29 cellular contexts compared by ENCODE assay signal in genomic region chr5:87184544-87184943, GRCh38.
"Had no signal": no experiment of that assay in that cellular context is flagged by ENCODE, and none has a peak within 500 bp of the region (broad histone marks: within the 10 kb centered on the region; RNA-seq: fewer than 3 reads in every experiment).

No MANE protein-coding gene starts in this region.

- H3K27me3 Mint-ChIP-seq: stimulated activated naive B cell treated with anti-CD40 and anti-IgM and Interleukin-4, amounts not matched to agents 10 μg/mL and 1 μg/mL and 100 μg/mL, for 72 hours had no signal

- H3K27ac Mint-ChIP-seq: immature natural killer cell; mesothelial cell of epicardium; naive B cell; natural killer cell; nephron progenitor cell; stimulated activated naive B cell treated with anti-CD40 and anti-IgM and Interleukin-4, amounts not matched to agents 10 μg/mL and 1 μg/mL and 100 μg/mL, for 72 hours had no signal

- H3K27ac ChIP-seq: left lung, lower lobe of right lung, pancreas, prostate gland, skin epidermis, stomach, testis, thyroid gland, transverse colon, upper lobe of left lung, vagina had no signal

- H3K4me3 ChIP-seq: left lung, lower lobe of right lung, pancreas, prostate gland, skin epidermis, stomach, testis, thyroid gland, transverse colon, upper lobe of left lung, vagina had no signal

- FAIRE-seq: islet of Langerhans, kidney, pancreas had no signal

- H3K36me3 ChIP-seq: left lung, lower lobe of right lung, pancreas, prostate gland, stomach, thyroid gland, transverse colon, upper lobe of left lung, vagina had no signal

- H3K4me1 Mint-ChIP-seq: nephron progenitor cell had no signal

- H3K9me3 Mint-ChIP-seq: immature natural killer cell; mesothelial cell of epicardium; naive B cell; natural killer cell; nephron progenitor cell; stimulated activated naive B cell treated with anti-CD40 and anti-IgM and Interleukin-4, amounts not matched to agents 10 μg/mL and 1 μg/mL and 100 μg/mL, for 72 hours had no signal

- H3K9me3 ChIP-seq: left lung, lower lobe of right lung, pancreas, prostate gland, stomach, testis, thyroid gland, transverse colon, upper lobe of left lung, vagina had no signal

- H3K4me3 Mint-ChIP-seq: immature natural killer cell; mesothelial cell of epicardium; naive B cell; natural killer cell; nephron progenitor cell; stimulated activated naive B cell treated with anti-CD40 and anti-IgM and Interleukin-4, amounts not matched to agents 10 μg/mL and 1 μg/mL and 100 μg/mL, for 72 hours had no signal

- H3K27me3 ChIP-seq: left lung, pancreas, stomach, testis, thyroid gland, transverse colon, upper lobe of left lung, vagina had no signal

- H3K36me3 Mint-ChIP-seq: mesothelial cell of epicardium; naive B cell; natural killer cell; stimulated activated naive B cell treated with anti-CD40 and anti-IgM and Interleukin-4, amounts not matched to agents 10 μg/mL and 1 μg/mL and 100 μg/mL, for 72 hours had no signal

- H3K4me1 ChIP-seq: left lung, lower lobe of right lung, prostate gland, stomach, testis, thyroid gland, transverse colon, upper lobe of left lung, vagina had no signal

- DNase-seq: immature natural killer cell; kidney; left colon; left lung; lower lobe of right lung; mesendoderm; naive B cell; natural killer cell; nephron progenitor cell; pancreas; posterior cingulate gyrus; retina; right cardiac atrium; stimulated activated CD4-positive, alpha-beta T cell treated with anti-CD3 and anti-CD28 coated beads, Interleukin-12 subunit alpha, Interleukin-12 subunit beta, amount 100 ng/mL, for 4 hours; stimulated activated CD4-positive, alpha-beta T cell treated with anti-CD3 and anti-CD28 coated beads, Interleukin-15, amount 100 ng/mL, for 24 hours; stimulated activated CD4-positive, alpha-beta T cell treated with anti-CD3 and anti-CD28 coated beads, Interleukin-2, amount 100 ng/mL, for 24 hours; stimulated activated CD4-positive, alpha-beta T cell treated with anti-CD3 and anti-CD28 coated beads, Interleukin-4, amount 100 ng/mL, for 1 hour; stimulated activated naive B cell treated with anti-CD40 and anti-IgM and Interleukin-4, amounts not matched to agents 10 μg/mL and 1 μg/mL and 100 μg/mL, for 72 hours; stimulated activated naive CD8-positive, alpha-beta T cell treated with anti-CD3 and anti-CD28 coated beads, Interleukin-15, Interleukin-2, amounts not matched to agents 100 U/mL and 50 U/mL, for 24 hours; stomach; testis; thyroid gland; transverse colon; upper lobe of left lung had no signal
